8 cellular contexts compared by ENCODE assay signal in genomic region chr1:226408285-226409184, GRCh38. TPM values are rescaled to one million over a fixed set of nuclear protein-coding genes. Genes with fewer than 3 reads are reported as not detected.
DNase-seq lines count a peak whose midpoint lies in the region; ATAC-seq, FAIRE-seq and TF ChIP-seq lines count a peak whose summit lies in the region.

No MANE protein-coding gene starts in this region.

- DNase-seq in activated CD4-positive, alpha-beta T cell treated with anti-CD3 and anti-CD28 coated beads, Interleukin-2, amount 10 ng/mL, durations not matched to agents 24 days and 14 days = peak; percentile 65
- DNase-seq in activated CD4-positive, alpha-beta T cell treated with anti-CD3 and anti-CD28 coated beads, Interleukin-2, amount 50 U/mL, for 48 hours = no peak
- DNase-seq in ascending aorta (ENCODE audit: low spot score in 2 of 2) (no peak), HepG2 (ENCODE audit: low spot score) (no peak), testis (no peak), hepatic stellate cell (ENCODE audit: low spot score) (no peak)
- no peak for DNase-seq in stimulated activated CD4-positive, alpha-beta T cell treated with anti-CD3 and anti-CD28 coated beads, Interleukin-15, amount 100 ng/mL, for 24 hours

- POLR2A ChIA-PET in HepG2 (lab: Yijun Ruan, JAX) = interaction anchor here (0.9 to 1.8 kb wide), 2 partner anchors 9 to 346 kb away, joined by 3 to 6 read pairs; partner anchors contain the start of gene H3-3A

- peak overlapping the region; percentile 85 for H3K27ac Mint-ChIP-seq in activated CD4-positive, alpha-beta T cell treated with anti-CD3 and anti-CD28 coated beads, Interleukin-2, amount 10 ng/mL, durations not matched to agents 24 days and 14 days

- H3K9me3 ChIP-seq in ascending aorta (no peaks in the 10 kb centered on the region), HepG2 (ENCODE audit: low read length) (no peaks in the 10 kb centered on the region), testis (no peaks in the 10 kb centered on the region)

- H3K36me3 Mint-ChIP-seq in activated CD4-positive, alpha-beta T cell treated with anti-CD3 and anti-CD28 coated beads, Interleukin-2, amount 10 ng/mL, durations not matched to agents 24 days and 14 days (ENCODE audit: low read depth) = peaks cover 10% of the 10 kb centered on the region

- FAIRE-seq in HepG2 (lab: Jason Lieb, UNC) = no peak

- H3K4me2 ChIP-seq in HepG2 (ENCODE audit: low read depth, low read length) = peak overlapping the region; percentile 86

- H3K27me3 ChIP-seq in ascending aorta (no peaks in the 10 kb centered on the region), HepG2 (ENCODE audit: control insufficient read depth in 1 of 2, insufficient read depth in 2 of 2, low read length in 2 of 2) (no peaks in the 10 kb centered on the region; a peak in 1 of 5 replicates), testis (no peaks in the 10 kb centered on the region)

- H3K27ac ChIP-seq in ascending aorta (peak overlapping the region; percentile 76 to 80), HepG2 (ENCODE audit: extremely low read length, insufficient read depth, low read length) (no peak overlapping the region), testis (peak overlapping the region; percentile 36 to 90)

- TF ChIP-seq CTCF in ascending aorta (IDR thresholded peaks at IDR 0.05) (no peak), HepG2 (CRISPR knock-in tag; IDR thresholded peaks at IDR 0.05) (no peak), testis (IDR thresholded peaks at IDR 0.05) (no peak)

- H3K4me1 Mint-ChIP-seq in activated CD4-positive, alpha-beta T cell treated with anti-CD3 and anti-CD28 coated beads, Interleukin-2, amount 10 ng/mL, durations not matched to agents 24 days and 14 days = peaks cover 35% of the 10 kb centered on the region

- CTCF ChIA-PET in HepG2 (lab: Yijun Ruan, JAX; ENCODE audit: low intra/inter-chr PET ratio, low total read pairs) = no interaction called here

- no peak overlapping the region for H3K9ac ChIP-seq in HepG2 (ENCODE audit: insufficient read depth, low read depth, low read length)

- no peak for TF ChIP-seq EP300 in HepG2 (IDR thresholded peaks at IDR 0.05; ENCODE audit: low read depth in 2 of 2, low read length in 2 of 2)
- no peak for TF ChIP-seq EP300 in HepG2 (CRISPR knock-in tag; IDR thresholded peaks at IDR 0.05; ENCODE audit: borderline replicate concordance)

- peaks cover 15% of the 10 kb centered on the region for H3K27me3 Mint-ChIP-seq in activated CD4-positive, alpha-beta T cell treated with anti-CD3 and anti-CD28 coated beads, Interleukin-2, amount 10 ng/mL, durations not matched to agents 24 days and 14 days

- peak overlapping the region; percentile 84 to 87 for H3K4me3 ChIP-seq in ascending aorta
- peak overlapping the region; percentile 38 to 92 (median 84); a peak in 5 of 6 replicates for H3K4me3 ChIP-seq in HepG2 (replicated peaks in 1 of 3; ENCODE audit: insufficient read depth in 1 of 3, low read depth in 2 of 3, low read length in 3 of 3)
- peak overlapping the region; percentile 87 to 92 for H3K4me3 ChIP-seq in testis

- H4K20me1 ChIP-seq in HepG2 (ENCODE audit: insufficient read depth, low read length) = peaks cover 10% of the 10 kb centered on the region

- in situ Hi-C loops in HepG2 (cut with HindIII; ENCODE audit: extremely low pct_ligation_motif_present, low pct_unique_long_range_greater_than_20kb) = no loop called here

- no peak overlapping the region for H2AFZ ChIP-seq in HepG2 (ENCODE audit: low read length)

- intact Hi-C loops in activated CD4-positive, alpha-beta T cell treated with anti-CD3 and anti-CD28 coated beads, Interleukin-2, amount 10 ng/mL, durations not matched to agents 24 days and 14 days (cut with micrococcal nuclease) = loop anchor here (5.0 to 10.0 kb wide), 8 partner anchors 101 to 1676 kb away; partner anchors contain the start of genes ACBD3, ARF1, COQ8A and ITPKB
- intact Hi-C loops in ascending aorta (cut with DNase I) (loop anchor here (2.0 to 5.0 kb wide), 2 partner anchors 100 to 1319 kb away; partner anchors contain the start of gene LIN9), HepG2 (cut with micrococcal nuclease; ENCODE audit: unreplicated experiment) (no loop called here), testis (cut with DNase I; ENCODE audit: low total_unique reads) (no loop called here)

- WGBS in HepG2 (ENCODE audit: low lambda C conversion rate) = 69% methylated on average over 25 of the region's 25 CpGs
- WGBS in testis, 2 donors = 38 to 42% methylated on average over 25 of the region's 25 CpGs

- H3K79me2 ChIP-seq in HepG2 (ENCODE audit: insufficient read depth, low read length) = peaks cover 39% of the 10 kb centered on the region

- TF ChIP-seq POLR2A in HepG2 (IDR thresholded peaks at IDR 0.05; ENCODE audit: insufficient read depth in 1 of 2, low read depth in 2 of 2, low read length in 2 of 2) = no peak
- no peak for TF ChIP-seq POLR2A in testis (IDR thresholded peaks at IDR 0.05)

- H3K36me3 ChIP-seq in ascending aorta = no peaks in the 10 kb centered on the region
- H3K36me3 ChIP-seq in HepG2 (replicated peaks in 1 of 2; ENCODE audit: control insufficient read depth in 1 of 2, insufficient read depth in 2 of 2, low read length in 2 of 2) = no peaks in the 10 kb centered on the region
- no peaks in the 10 kb centered on the region for H3K36me3 ChIP-seq in testis (ENCODE audit: low read depth, missing control alignments)

- ATAC-seq in HepG2 = no peak
- no peak for ATAC-seq in HG03139 (IDR thresholded peaks at IDR 0.05; ENCODE audit: unreplicated experiment)

- no TSS peak for BruUV-seq in HepG2 (replicated peaks; lab: Mats Ljungman, UMichigan)

- no peak for TF ChIP-seq RAD21 in HepG2 (CRISPR knock-in tag; IDR thresholded peaks at IDR 0.05)

- peak overlapping the region; percentile 100 for H3K4me3 Mint-ChIP-seq in activated CD4-positive, alpha-beta T cell treated with anti-CD3 and anti-CD28 coated beads, Interleukin-2, amount 10 ng/mL, durations not matched to agents 24 days and 14 days

- H3K4me1 ChIP-seq in ascending aorta = peaks cover 8 to 22% of the 10 kb centered on the region in 2 donors
- peaks cover 38% of the 10 kb centered on the region for H3K4me1 ChIP-seq in HepG2 (ENCODE audit: insufficient read depth, low read length)
- H3K4me1 ChIP-seq in testis = peaks cover 23% of the 10 kb centered on the region

- H3K9me3 Mint-ChIP-seq in activated CD4-positive, alpha-beta T cell treated with anti-CD3 and anti-CD28 coated beads, Interleukin-2, amount 10 ng/mL, durations not matched to agents 24 days and 14 days = no peaks in the 10 kb centered on the region

TF ChIP-seq in HepG2, 621 proteins besides CTCF, POLR2A, EP300 and RAD21 (continues in another document):
- 0 out of 2 replicates have a peak, but pooled peaks have one; percentile 5 for TF ChIP-seq ZBTB38 (CRISPR knock-in tag; IDR thresholded peaks at IDR 0.05)
- TF ChIP-seq NFKB2 (CRISPR knock-in tag; IDR thresholded peaks at IDR 0.05; ENCODE audit: borderline replicate concordance) = no peak
- TF ChIP-seq ZNF556 (CRISPR knock-in tag; IDR thresholded peaks at IDR 0.05; ENCODE audit: borderline replicate concordance) = no peak
- TF ChIP-seq HIVEP1 (CRISPR knock-in tag; IDR thresholded peaks at IDR 0.05) = 0 out of 2 replicates have a peak, but pooled peaks have one; percentile 0
- no peak for TF ChIP-seq HMGXB4 (CRISPR knock-in tag; IDR thresholded peaks at IDR 0.05; ENCODE audit: borderline replicate concordance in 1 of 2, low read depth in 1 of 2)

RNA-seq across cellular contexts. Expression of gene PARP1, which starts 0.6 kb away (rescaled TPM):
- total RNA-seq in activated CD4-positive, alpha-beta T cell treated with anti-CD3 and anti-CD28 coated beads, Interleukin-2, amount 10 ng/mL, durations not matched to agents 24 days and 14 days = 215 and 222 TPM in 2 replicates
- total RNA-seq in ascending aorta (37.1 TPM), HepG2 (2016; rRNA removed; fragmentation: Illumina TruSeq; extraction: Trizol) (85.2 and 125 TPM in 2 replicates), testis (100 to 1,000 TPM; 199 to 224 TPM)
- total RNA-seq in HepG2 (2016; cell fraction: cytosol; rRNA removed; fragmentation: Illumina TruSeq; extraction: Trizol; ENCODE audit: low read depth) = 7.4 and 9.2 TPM in 2 replicates
- 84.6 and 117 TPM in 2 replicates for total RNA-seq in HepG2 (2016; cell fraction: insoluble cytoplasmic fraction; rRNA removed; fragmentation: Illumina TruSeq; extraction: Trizol)
- total RNA-seq in HepG2 (2016; cell fraction: membrane; rRNA removed; fragmentation: Illumina TruSeq; extraction: Trizol) = 22.9 and 23.8 TPM in 2 replicates
- total RNA-seq in HepG2 (2016; cell fraction: nucleus; rRNA removed; fragmentation: Illumina TruSeq; extraction: Trizol) = 52.4 and 53.9 TPM in 2 replicates
- polyA plus RNA-seq in HepG2 (2011; rRNA removed) (49.0 and 50.1 TPM in 2 replicates), testis (ENCODE audit: insufficient read depth, low read depth, low replicate concordance) (109 TPM)
- polyA plus RNA-seq in HepG2 (2011; cell fraction: cytosol; rRNA removed) = 55.7 and 72.2 TPM in 2 replicates
- 49.0 and 49.1 TPM in 2 replicates for polyA plus RNA-seq in HepG2 (2011; cell fraction: nucleus; rRNA removed)
- 34.7 and 47.5 TPM in 2 replicates for polyA plus RNA-seq in HepG2 (2012)
- 3.7 and 4.1 TPM in 2 replicates for polyA plus RNA-seq in HepG2 (2016; cell fraction: cytosol; fragmentation: Illumina TruSeq; extraction: Trizol; ENCODE audit: low read depth)
- 117 and 119 TPM in 2 replicates for polyA plus RNA-seq in HepG2 (2016; cell fraction: insoluble cytoplasmic fraction; fragmentation: Illumina TruSeq; extraction: Trizol; ENCODE audit: low read depth)
- polyA plus RNA-seq in HepG2 (2016; cell fraction: membrane; fragmentation: Illumina TruSeq; extraction: Trizol; ENCODE audit: low read depth) = 10.3 and 13.4 TPM in 2 replicates
- 60.9 and 64.4 TPM in 2 replicates for polyA plus RNA-seq in HepG2 (2016; cell fraction: nucleus; fragmentation: Illumina TruSeq; extraction: Trizol; ENCODE audit: insufficient read depth, low read depth)
- polyA minus RNA-seq in HepG2 (2011; rRNA and poly(A)+ RNA removed; ENCODE audit: low replicate concordance) = 101 and 222 TPM in 2 replicates
- 41.2 and 42.7 TPM in 2 replicates for polyA minus RNA-seq in HepG2 (2011; cell fraction: cytosol; rRNA and poly(A)+ RNA removed)
- polyA minus RNA-seq in HepG2 (2011; cell fraction: nucleus; rRNA and poly(A)+ RNA removed) = 46.1 and 55.0 TPM in 2 replicates

Comparison
In these comparisons a context has a peak if more than half of its experiments do, and no peak if none do; other contexts are left out.
1. intact Hi-C loops: an anchor here in activated CD4-positive, alpha-beta T cell treated with anti-CD3 and anti-CD28 coated beads, Interleukin-2, amount 10 ng/mL, durations not matched to agents 24 days and 14 days (5.0 to 10.0 kb wide) and ascending aorta (2.0 to 5.0 kb wide); none called in HepG2 and testis.